ENCODE assay signal across 13 cellular contexts in genomic region chr18:61992923-61993322, GRCh38.
A peak's percentile ranks its signal among the peaks of the same experiment; 100 is the strongest.
DNase-seq lines count a peak whose midpoint lies in the region; ATAC-seq and TF ChIP-seq lines count a peak whose summit lies in the region.
"Had no signal": no experiment of that assay in that cellular context is flagged by ENCODE, and none has a peak within 500 bp of the region (broad histone marks: within the 10 kb centered on the region; RNA-seq: fewer than 3 reads in every experiment).

No MANE protein-coding gene starts in this region.

- H3K27ac ChIP-seq in adrenal gland: peak overlapping the region in 3 of 5 donors; percentile 2 to 72 (median 71)
- no peak overlapping the region for H3K27ac ChIP-seq in psoas muscle

- H3K27me3 ChIP-seq in adrenal gland: no peaks in the 10 kb centered on the region
- no peaks in the 10 kb centered on the region for H3K27me3 ChIP-seq in psoas muscle (ENCODE audit: insufficient read depth in 3 of 3, low read length in 2 of 3)

- H3K4me3 ChIP-seq in adrenal gland (no peak overlapping the region), psoas muscle (no peak overlapping the region)

- H3K9me3 ChIP-seq in adrenal gland (replicated peaks in 1 of 3) (no peaks in the 10 kb centered on the region), psoas muscle (no peaks in the 10 kb centered on the region)

- DNase-seq in AG08395 (ENCODE audit: low spot score) (peak; percentile 35), adrenal gland (no peak), left lobe of liver (ENCODE audit: low spot score) (no peak), NCI-H187 treated with DMSO at 0.1 percent for 48 hours (lab: John Stamatoyannopoulos, UW) (no peak), psoas muscle (no peak)
- DNase-seq: activated T-cell treated with anti-CD3 and anti-CD28 coated beads, Interleukin-2, amount 50 U/mL, for 4 hours; effector memory CD4-positive, alpha-beta T cell; NCI-H146; stimulated activated CD4-positive, alpha-beta T cell treated with anti-CD3 and anti-CD28 coated beads, Interleukin-2, amount 100 ng/mL, for 48 hours; T-helper 1 cell had no signal

- H3K4me1 ChIP-seq in adrenal gland (replicated peaks in 1 of 2) (peaks cover 14 to 26% of the 10 kb centered on the region in 2 donors), psoas muscle (no peaks in the 10 kb centered on the region)

- no peaks in the 10 kb centered on the region for H3K36me3 ChIP-seq in adrenal gland (replicated peaks in 1 of 2)
- no peaks in the 10 kb centered on the region for H3K36me3 ChIP-seq in psoas muscle (ENCODE audit: insufficient read depth in 1 of 2, low read depth in 1 of 2)

- TF ChIP-seq CTCF in adrenal gland (IDR thresholded peaks at IDR 0.05) (no peak), psoas muscle (IDR thresholded peaks at IDR 0.05) (no peak)

- ATAC-seq in HG03565 (IDR thresholded peaks at IDR 0.05; ENCODE audit: unreplicated experiment): peak; percentile 58
- peak; percentile 76 for ATAC-seq in left lobe of liver
- no peak for ATAC-seq in psoas muscle
- ATAC-seq in HG03175 (IDR thresholded peaks at IDR 0.05; ENCODE audit: unreplicated experiment): no peak
- ATAC-seq in GM18502 (IDR thresholded peaks at IDR 0.05; ENCODE audit: poor library complexity, unreplicated experiment): no peak
- ATAC-seq: activated T-cell treated with anti-CD3 and anti-CD28 coated beads, Interleukin-2, amount 50 U/mL, for 4 hours had no signal

- 0 to 6% (median 4%) methylated on average over 2 of the region's 2 CpGs for WGBS in adrenal gland, 4 donors
- WGBS in psoas muscle, 3 donors: 3 to 5% (median 4%) methylated on average over 2 of the region's 2 CpGs

- no peak for TF ChIP-seq POLR2A in adrenal gland (IDR thresholded peaks at IDR 0.05)

- intact Hi-C loops in adrenal gland (cut with DNase I) (no loop called here), psoas muscle (cut with DNase I) (no loop called here)

Comparison
In these comparisons a context has a peak if more than half of its experiments do, and no peak if none do; other contexts are left out.
1. ATAC-seq: peak in HG03565 (single experiment) and left lobe of liver (single experiment); none in psoas muscle (0 of 4), HG03175 (single experiment) and GM18502 (single experiment).